ENCODE assay signal across 8 cellular contexts in the genomic region with DNA sequence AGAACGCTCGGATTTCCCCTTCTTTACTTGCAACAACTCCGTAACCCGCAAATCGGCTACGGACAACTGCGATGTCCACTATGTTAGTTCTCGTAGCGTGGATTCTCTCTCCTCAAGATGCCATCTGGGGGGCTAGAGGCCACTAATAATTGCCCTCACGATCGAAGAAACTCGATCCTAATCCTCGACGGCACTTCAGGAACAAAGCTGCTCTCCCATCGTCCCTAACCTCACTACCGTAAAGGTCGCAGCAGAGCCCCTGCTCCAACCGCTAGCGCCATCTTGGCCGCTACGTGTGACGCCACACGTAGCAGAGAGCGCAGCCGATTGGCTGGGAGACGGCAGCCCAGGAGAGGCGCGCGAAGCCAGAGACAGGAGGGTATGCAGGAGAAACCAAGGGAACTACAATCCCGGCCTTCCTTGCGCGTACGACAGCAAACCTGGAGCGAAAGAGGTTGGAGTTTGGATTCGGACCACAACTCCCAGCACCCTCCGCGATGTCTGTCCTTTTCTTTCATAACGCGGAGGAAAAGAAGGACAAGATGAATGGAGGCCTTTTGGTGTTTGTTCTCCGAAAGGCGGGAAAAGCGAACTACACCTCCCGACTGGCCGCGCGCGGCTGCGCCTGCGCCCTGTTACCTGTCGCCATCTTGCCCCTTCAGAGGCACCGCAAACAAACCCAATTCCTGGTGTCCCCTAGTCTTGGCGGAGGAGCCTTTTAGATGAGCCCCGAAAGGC. TPM values are rescaled to one million over a fixed set of nuclear protein-coding genes. Genes with fewer than 3 reads are reported as not detected.
A peak's percentile ranks its signal among the peaks of the same experiment; 100 is the strongest.
DNase-seq lines count a peak whose midpoint lies in the region; ATAC-seq, FAIRE-seq and TF ChIP-seq lines count a peak whose summit lies in the region.

A gene with protein sequence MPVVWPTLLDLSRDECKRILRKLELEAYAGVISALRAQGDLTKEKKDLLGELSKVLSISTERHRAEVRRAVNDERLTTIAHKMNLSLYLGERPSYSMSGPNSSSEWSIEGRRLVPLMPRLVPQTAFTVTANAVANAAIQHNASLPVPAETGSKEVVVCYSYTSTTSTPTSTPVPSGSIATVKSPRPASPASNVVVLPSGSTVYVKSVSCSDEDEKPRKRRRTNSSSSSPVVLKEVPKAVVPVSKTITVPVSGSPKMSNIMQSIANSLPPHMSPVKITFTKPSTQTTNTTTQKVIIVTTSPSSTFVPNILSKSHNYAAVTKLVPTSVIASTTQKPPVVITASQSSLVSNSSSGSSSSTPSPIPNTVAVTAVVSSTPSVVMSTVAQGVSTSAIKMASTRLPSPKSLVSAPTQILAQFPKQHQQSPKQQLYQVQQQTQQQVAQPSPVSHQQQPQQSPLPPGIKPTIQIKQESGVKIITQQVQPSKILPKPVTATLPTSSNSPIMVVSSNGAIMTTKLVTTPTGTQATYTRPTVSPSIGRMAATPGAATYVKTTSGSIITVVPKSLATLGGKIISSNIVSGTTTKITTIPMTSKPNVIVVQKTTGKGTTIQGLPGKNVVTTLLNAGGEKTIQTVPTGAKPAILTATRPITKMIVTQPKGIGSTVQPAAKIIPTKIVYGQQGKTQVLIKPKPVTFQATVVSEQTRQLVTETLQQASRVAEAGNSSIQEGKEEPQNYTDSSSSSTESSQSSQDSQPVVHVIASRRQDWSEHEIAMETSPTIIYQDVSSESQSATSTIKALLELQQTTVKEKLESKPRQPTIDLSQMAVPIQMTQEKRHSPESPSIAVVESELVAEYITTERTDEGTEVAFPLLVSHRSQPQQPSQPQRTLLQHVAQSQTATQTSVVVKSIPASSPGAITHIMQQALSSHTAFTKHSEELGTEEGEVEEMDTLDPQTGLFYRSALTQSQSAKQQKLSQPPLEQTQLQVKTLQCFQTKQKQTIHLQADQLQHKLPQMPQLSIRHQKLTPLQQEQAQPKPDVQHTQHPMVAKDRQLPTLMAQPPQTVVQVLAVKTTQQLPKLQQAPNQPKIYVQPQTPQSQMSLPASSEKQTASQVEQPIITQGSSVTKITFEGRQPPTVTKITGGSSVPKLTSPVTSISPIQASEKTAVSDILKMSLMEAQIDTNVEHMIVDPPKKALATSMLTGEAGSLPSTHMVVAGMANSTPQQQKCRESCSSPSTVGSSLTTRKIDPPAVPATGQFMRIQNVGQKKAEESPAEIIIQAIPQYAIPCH (N-terminal part only) (plus strand): TSS at position 635 of the 738 bp plus-strand sequence. CDS start 1,921 bp downstream, outside the sequence.

- H2AFZ ChIP-seq in Loucy (ENCODE audit: low read length), result peak within 1 kb of the TSS; percentile 93

- peaks cover 27 to 48% (median 43%) of the 10 kb centered on the region in 4 donors for H3K4me1 Mint-ChIP-seq in naive thymus-derived CD8-positive, alpha-beta T cell

- H3F3A ChIP-seq in Loucy (ENCODE audit: low read depth), result no peaks in the 10 kb centered on the region

- no peaks in the 10 kb centered on the region for H3K36me3 ChIP-seq in Loucy (ENCODE audit: insufficient read depth, low read length)

- H3K4me1 ChIP-seq in Loucy (ENCODE audit: insufficient read depth, low read length, poor library complexity, severe bottlenecking), result peaks cover 45% of the 10 kb centered on the region

- TF ChIP-seq POLR2A in H54 (IDR thresholded peaks at IDR 0.05; ENCODE audit: low read depth, low read length) (peak; percentile 98), Raji (IDR thresholded peaks at IDR 0.05; ENCODE audit: insufficient read depth, low read depth, low read length) (peak; percentile 99)

- H3K9me3 Mint-ChIP-seq in naive thymus-derived CD8-positive, alpha-beta T cell, result no peaks in the 10 kb centered on the region

- TF ChIP-seq CTCF in Loucy (conservative IDR thresholded peaks at IDR 0.05; ENCODE audit: low read length) (no peak), fibroblast of mammary gland (conservative IDR thresholded peaks at IDR 0.05; ENCODE audit: control insufficient read depth, insufficient read depth, low read depth, low read length) (no peak)

- FAIRE-seq in H54 (lab: Jason Lieb, UNC), result peak; percentile 97

- peaks cover 32% of the 10 kb centered on the region for H4K20me1 ChIP-seq in Loucy (ENCODE audit: insufficient read depth, low read length, poor library complexity, severe bottlenecking)

- peak; percentile 99 for DNase-seq in EL
- DNase-seq in H54 (ENCODE audit: insufficient read length, low spot score), result peak; percentile 88
- peak; percentile 85 for DNase-seq in activated T-helper 9 cell treated with anti-CD3 and anti-CD28 coated beads, Interleukin-2, amount 50 U/mL, for 16 hours (ENCODE audit: low read depth)
- peak; percentile 99 for DNase-seq in fibroblast of mammary gland (ENCODE audit: low read depth)
- DNase-seq in naive thymus-derived CD8-positive, alpha-beta T cell, result peak; percentile 80 to 95 (median 89)
- DNase-seq in stimulated activated naive CD4-positive, alpha-beta T cell (lab: John Stamatoyannopoulos, UW), result peak; percentile 84 to 95 (median 94)

- H3K27me3 ChIP-seq in Loucy (ENCODE audit: insufficient read depth, low read length, poor library complexity, severe bottlenecking), result no peaks in the 10 kb centered on the region

- H3K9me3 ChIP-seq in Loucy (ENCODE audit: insufficient read depth, low read depth, low read length), result no peaks in the 10 kb centered on the region

- peak within 1 kb of the TSS; percentile 79 for H3K4me2 ChIP-seq in Loucy (ENCODE audit: low read depth, low read length, poor library complexity, severe bottlenecking)

- H3K27me3 Mint-ChIP-seq in naive thymus-derived CD8-positive, alpha-beta T cell, result no peaks in the 10 kb centered on the region

- H3K79me2 ChIP-seq in Loucy (ENCODE audit: insufficient read depth, low read length), result peaks cover 68% of the 10 kb centered on the region

- POLR2A ChIA-PET in naive thymus-derived CD8-positive, alpha-beta T cell (lab: Charles Lee), result interaction anchor here (1.2 to 1.3 kb wide), 2 partner anchors 111 to 1375 kb away, joined by 3 read pairs; no protein-coding TSS in a partner anchor

- H3K27ac Mint-ChIP-seq in naive thymus-derived CD8-positive, alpha-beta T cell, result peak within 1 kb of the TSS; percentile 96 to 98 (median 97)

- peak; percentile 93 to 94 for ATAC-seq in naive thymus-derived CD8-positive, alpha-beta T cell

- H3K9ac ChIP-seq in Loucy (ENCODE audit: low read depth, low read length, poor library complexity, severe bottlenecking), result peak within 1 kb of the TSS; percentile 96

- H3K4me3 ChIP-seq in Loucy (ENCODE audit: low read length, poor library complexity, severe bottlenecking), result peak within 1 kb of the TSS; percentile 92
- H3K4me3 ChIP-seq in fibroblast of mammary gland (ENCODE audit: control insufficient read depth, low read depth, low read length), result peak within 1 kb of the TSS; percentile 83

- no peaks in the 10 kb centered on the region for H3K9me2 ChIP-seq in Loucy (replicated peaks; ENCODE audit: low read depth, low read length)

- H3K4me3 Mint-ChIP-seq in naive thymus-derived CD8-positive, alpha-beta T cell, result peak within 1 kb of the TSS; percentile 93 to 99 (median 97)

- H3K36me3 Mint-ChIP-seq in naive thymus-derived CD8-positive, alpha-beta T cell, result peaks cover 0 to 20% (median 3%) of the 10 kb centered on the region in 3 donors

RNA-seq across cellular contexts. Expression of the gene that starts here (rescaled TPM):
- total RNA-seq in naive thymus-derived CD8-positive, alpha-beta T cell, result 10 to 100 TPM; 48.7 to 49.3 TPM
- polyA plus RNA-seq in naive thymus-derived CD8-positive, alpha-beta T cell, result 10 to 100 TPM; 16.7 to 22.7 (median 21.4) TPM

Comparison
In these comparisons a context has a peak if more than half of its experiments do, and no peak if none do; other contexts are left out.
1. Peak in every context shown above with its lines: DNase-seq, ATAC-seq and H3K4me3 ChIP-seq.